Comparison of ENCODE assay signal across 1 cellular context in the genomic region with DNA sequence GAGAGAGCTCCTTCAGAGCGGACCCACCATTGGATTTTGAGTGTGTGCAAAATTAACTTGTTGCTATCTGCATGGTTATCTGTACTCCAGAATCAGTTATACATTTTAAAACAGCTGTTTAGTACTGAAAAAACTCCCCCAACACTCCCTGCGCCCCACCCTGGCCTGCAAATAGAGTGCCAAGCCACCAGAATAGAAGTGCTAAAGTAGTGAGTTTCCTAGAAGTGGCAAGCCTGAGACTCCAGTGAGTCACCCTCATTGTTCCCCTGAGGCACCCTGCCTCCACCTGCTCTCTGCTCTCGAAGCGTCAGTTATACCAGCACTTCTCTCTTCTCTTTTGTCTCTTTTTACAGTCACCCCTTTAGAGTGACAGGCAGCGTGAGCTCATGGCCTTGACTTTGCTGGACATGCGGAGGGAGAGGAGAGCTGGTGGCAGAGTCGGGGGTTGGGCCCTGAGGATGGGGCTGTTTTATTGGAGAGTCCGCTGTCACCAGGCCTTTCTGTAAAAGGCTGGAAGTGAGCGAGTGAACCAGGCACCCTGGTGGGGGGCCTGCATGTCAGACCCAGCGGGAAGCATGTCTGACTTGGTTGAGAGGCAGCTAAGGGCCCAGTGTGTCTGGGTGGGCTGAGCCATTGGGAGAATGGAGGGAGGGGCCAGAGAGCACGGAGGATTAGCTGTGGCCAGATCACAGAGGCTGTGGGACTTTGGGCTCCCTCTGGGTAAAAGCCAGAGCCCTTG.
TF ChIP-seq lines count a peak whose summit lies in the region.

No MANE protein-coding gene starts in this region.

TF ChIP-seq in HepG2, 621 proteins besides CTCF, POLR2A, EP300 and RAD21 (continued from another document and continues in another):
- TF ChIP-seq, protein P1, sequence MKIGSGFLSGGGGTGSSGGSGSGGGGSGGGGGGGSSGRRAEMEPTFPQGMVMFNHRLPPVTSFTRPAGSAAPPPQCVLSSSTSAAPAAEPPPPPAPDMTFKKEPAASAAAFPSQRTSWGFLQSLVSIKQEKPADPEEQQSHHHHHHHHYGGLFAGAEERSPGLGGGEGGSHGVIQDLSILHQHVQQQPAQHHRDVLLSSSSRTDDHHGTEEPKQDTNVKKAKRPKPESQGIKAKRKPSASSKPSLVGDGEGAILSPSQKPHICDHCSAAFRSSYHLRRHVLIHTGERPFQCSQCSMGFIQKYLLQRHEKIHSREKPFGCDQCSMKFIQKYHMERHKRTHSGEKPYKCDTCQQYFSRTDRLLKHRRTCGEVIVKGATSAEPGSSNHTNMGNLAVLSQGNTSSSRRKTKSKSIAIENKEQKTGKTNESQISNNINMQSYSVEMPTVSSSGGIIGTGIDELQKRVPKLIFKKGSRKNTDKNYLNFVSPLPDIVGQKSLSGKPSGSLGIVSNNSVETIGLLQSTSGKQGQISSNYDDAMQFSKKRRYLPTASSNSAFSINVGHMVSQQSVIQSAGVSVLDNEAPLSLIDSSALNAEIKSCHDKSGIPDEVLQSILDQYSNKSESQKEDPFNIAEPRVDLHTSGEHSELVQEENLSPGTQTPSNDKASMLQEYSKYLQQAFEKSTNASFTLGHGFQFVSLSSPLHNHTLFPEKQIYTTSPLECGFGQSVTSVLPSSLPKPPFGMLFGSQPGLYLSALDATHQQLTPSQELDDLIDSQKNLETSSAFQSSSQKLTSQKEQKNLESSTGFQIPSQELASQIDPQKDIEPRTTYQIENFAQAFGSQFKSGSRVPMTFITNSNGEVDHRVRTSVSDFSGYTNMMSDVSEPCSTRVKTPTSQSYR (CRISPR knock-in tag; IDR thresholded peaks at IDR 0.05; ENCODE audit: borderline replicate concordance): peak; percentile 74
- TF ChIP-seq, protein P2, sequence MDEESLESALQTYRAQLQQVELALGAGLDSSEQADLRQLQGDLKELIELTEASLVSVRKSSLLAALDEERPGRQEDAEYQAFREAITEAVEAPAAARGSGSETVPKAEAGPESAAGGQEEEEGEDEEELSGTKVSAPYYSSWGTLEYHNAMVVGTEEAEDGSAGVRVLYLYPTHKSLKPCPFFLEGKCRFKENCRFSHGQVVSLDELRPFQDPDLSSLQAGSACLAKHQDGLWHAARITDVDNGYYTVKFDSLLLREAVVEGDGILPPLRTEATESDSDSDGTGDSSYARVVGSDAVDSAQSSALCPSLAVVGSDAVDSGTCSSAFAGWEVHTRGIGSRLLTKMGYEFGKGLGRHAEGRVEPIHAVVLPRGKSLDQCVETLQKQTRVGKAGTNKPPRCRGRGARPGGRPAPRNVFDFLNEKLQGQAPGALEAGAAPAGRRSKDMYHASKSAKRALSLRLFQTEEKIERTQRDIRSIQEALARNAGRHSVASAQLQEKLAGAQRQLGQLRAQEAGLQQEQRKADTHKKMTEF (CRISPR knock-in tag; IDR thresholded peaks at IDR 0.05): peak; percentile 40; the same call in 1 of the 2 replicates
- TF ChIP-seq SALL1 (CRISPR knock-in tag; IDR thresholded peaks at IDR 0.05): peak; percentile 64
- no peak for TF ChIP-seq PHB2 (IDR thresholded peaks at IDR 0.05; ENCODE audit: partially characterized antibody)
- TF ChIP-seq HMGA1 (CRISPR knock-in tag; conservative IDR thresholded peaks at IDR 0.05): no peak
- peak; percentile 16; the same call in 1 of the 3 replicates for TF ChIP-seq MXI1 (IDR thresholded peaks at IDR 0.05; ENCODE audit: borderline replicate concordance, low read depth, low read length)
- TF ChIP-seq, protein P3, sequence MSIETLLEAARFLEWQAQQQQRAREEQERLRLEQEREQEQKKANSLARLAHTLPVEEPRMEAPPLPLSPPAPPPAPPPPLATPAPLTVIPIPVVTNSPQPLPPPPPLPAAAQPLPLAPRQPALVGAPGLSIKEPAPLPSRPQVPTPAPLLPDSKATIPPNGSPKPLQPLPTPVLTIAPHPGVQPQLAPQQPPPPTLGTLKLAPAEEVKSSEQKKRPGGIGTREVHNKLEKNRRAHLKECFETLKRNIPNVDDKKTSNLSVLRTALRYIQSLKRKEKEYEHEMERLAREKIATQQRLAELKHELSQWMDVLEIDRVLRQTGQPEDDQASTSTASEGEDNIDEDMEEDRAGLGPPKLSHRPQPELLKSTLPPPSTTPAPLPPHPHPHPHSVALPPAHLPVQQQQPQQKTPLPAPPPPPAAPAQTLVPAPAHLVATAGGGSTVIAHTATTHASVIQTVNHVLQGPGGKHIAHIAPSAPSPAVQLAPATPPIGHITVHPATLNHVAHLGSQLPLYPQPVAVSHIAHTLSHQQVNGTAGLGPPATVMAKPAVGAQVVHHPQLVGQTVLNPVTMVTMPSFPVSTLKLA (IDR thresholded peaks at IDR 0.05): no peak
- no peak for TF ChIP-seq PAF1 (CRISPR knock-in tag; IDR thresholded peaks at IDR 0.05)
- peak; percentile 14 for TF ChIP-seq TBL1XR1 (IDR thresholded peaks at IDR 0.05; ENCODE audit: borderline replicate concordance, low read length, partially characterized antibody)
- TF ChIP-seq ZNF256 (CRISPR knock-in tag; conservative IDR thresholded peaks at IDR 0.05): no peak
- TF ChIP-seq JUND (CRISPR knock-in tag; IDR thresholded peaks at IDR 0.05): peak; percentile 53; the same call in 1 of the 2 replicates
- TF ChIP-seq RFX3 (CRISPR knock-in tag; IDR thresholded peaks at IDR 0.05): no peak
- TF ChIP-seq, protein P4, sequence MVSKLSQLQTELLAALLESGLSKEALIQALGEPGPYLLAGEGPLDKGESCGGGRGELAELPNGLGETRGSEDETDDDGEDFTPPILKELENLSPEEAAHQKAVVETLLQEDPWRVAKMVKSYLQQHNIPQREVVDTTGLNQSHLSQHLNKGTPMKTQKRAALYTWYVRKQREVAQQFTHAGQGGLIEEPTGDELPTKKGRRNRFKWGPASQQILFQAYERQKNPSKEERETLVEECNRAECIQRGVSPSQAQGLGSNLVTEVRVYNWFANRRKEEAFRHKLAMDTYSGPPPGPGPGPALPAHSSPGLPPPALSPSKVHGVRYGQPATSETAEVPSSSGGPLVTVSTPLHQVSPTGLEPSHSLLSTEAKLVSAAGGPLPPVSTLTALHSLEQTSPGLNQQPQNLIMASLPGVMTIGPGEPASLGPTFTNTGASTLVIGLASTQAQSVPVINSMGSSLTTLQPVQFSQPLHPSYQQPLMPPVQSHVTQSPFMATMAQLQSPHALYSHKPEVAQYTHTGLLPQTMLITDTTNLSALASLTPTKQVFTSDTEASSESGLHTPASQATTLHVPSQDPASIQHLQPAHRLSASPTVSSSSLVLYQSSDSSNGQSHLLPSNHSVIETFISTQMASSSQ (IDR thresholded peaks at IDR 0.05; ENCODE audit: low read depth): no peak
- TF ChIP-seq, protein P4 (CRISPR knock-in tag; IDR thresholded peaks at IDR 0.05; ENCODE audit: borderline replicate concordance): peak; percentile 37; the same call in 1 of the 2 replicates
- TF ChIP-seq SP2 (CRISPR knock-in tag; IDR thresholded peaks at IDR 0.05): no peak
- TF ChIP-seq ZFY (CRISPR knock-in tag; IDR thresholded peaks at IDR 0.05): peak; percentile 43; the same call in 1 of the 2 replicates
- TF ChIP-seq ZNF30 (CRISPR knock-in tag; IDR thresholded peaks at IDR 0.05): no peak
- no peak for TF ChIP-seq HOXA3 (CRISPR knock-in tag; IDR thresholded peaks at IDR 0.05)
- TF ChIP-seq ZNF883 (CRISPR knock-in tag; IDR thresholded peaks at IDR 0.05; ENCODE audit: not compliant biosample characterization): no peak
- TF ChIP-seq FOSL1 (CRISPR knock-in tag; IDR thresholded peaks at IDR 0.05; ENCODE audit: borderline replicate concordance): peak; percentile 43; the same call in 1 of the 2 replicates
- no peak for TF ChIP-seq ZBTB1 (CRISPR knock-in tag; IDR thresholded peaks at IDR 0.05; ENCODE audit: borderline replicate concordance)
- TF ChIP-seq, protein P5, sequence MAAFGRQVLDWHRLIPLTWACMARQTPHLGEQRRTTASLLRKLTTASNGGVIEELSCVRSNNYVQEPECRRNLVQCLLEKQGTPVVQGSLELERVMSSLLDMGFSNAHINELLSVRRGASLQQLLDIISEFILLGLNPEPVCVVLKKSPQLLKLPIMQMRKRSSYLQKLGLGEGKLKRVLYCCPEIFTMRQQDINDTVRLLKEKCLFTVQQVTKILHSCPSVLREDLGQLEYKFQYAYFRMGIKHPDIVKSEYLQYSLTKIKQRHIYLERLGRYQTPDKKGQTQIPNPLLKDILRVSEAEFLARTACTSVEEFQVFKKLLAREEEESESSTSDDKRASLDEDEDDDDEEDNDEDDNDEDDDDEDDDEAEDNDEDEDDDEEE (CRISPR knock-in tag; IDR thresholded peaks at IDR 0.05): no peak
- 0 out of 2 replicates have a peak, but pooled peaks have one; percentile 39 for TF ChIP-seq MEIS2 (CRISPR knock-in tag; IDR thresholded peaks at IDR 0.05)
- TF ChIP-seq, protein P6, sequence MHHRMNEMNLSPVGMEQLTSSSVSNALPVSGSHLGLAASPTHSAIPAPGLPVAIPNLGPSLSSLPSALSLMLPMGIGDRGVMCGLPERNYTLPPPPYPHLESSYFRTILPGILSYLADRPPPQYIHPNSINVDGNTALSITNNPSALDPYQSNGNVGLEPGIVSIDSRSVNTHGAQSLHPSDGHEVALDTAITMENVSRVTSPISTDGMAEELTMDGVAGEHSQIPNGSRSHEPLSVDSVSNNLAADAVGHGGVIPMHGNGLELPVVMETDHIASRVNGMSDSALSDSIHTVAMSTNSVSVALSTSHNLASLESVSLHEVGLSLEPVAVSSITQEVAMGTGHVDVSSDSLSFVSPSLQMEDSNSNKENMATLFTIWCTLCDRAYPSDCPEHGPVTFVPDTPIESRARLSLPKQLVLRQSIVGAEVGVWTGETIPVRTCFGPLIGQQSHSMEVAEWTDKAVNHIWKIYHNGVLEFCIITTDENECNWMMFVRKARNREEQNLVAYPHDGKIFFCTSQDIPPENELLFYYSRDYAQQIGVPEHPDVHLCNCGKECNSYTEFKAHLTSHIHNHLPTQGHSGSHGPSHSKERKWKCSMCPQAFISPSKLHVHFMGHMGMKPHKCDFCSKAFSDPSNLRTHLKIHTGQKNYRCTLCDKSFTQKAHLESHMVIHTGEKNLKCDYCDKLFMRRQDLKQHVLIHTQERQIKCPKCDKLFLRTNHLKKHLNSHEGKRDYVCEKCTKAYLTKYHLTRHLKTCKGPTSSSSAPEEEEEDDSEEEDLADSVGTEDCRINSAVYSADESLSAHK (CRISPR knock-in tag; IDR thresholded peaks at IDR 0.05; ENCODE audit: borderline replicate concordance): no peak
- no peak for TF ChIP-seq DNMT1 (CRISPR knock-in tag; IDR thresholded peaks at IDR 0.05)
- TF ChIP-seq ZNF788 (CRISPR knock-in tag; IDR thresholded peaks at IDR 0.05; ENCODE audit: borderline replicate concordance): peak; percentile 60; the same call in 1 of the 2 replicates
- no peak for TF ChIP-seq ZFYVE20 (CRISPR knock-in tag; IDR thresholded peaks at IDR 0.05; ENCODE audit: borderline replicate concordance, low read depth)
- no peak for TF ChIP-seq ZNF3 (CRISPR knock-in tag; IDR thresholded peaks at IDR 0.05)
- TF ChIP-seq ZNF224 (CRISPR knock-in tag; IDR thresholded peaks at IDR 0.05): no peak
- TF ChIP-seq RCOR2 (CRISPR knock-in tag; IDR thresholded peaks at IDR 0.05): no peak
- TF ChIP-seq KLF13 (CRISPR knock-in tag; IDR thresholded peaks at IDR 0.05): no peak
- no peak for TF ChIP-seq ZIK1 (CRISPR knock-in tag; IDR thresholded peaks at IDR 0.05; ENCODE audit: borderline replicate concordance, low read depth)
- TF ChIP-seq, protein P7, sequence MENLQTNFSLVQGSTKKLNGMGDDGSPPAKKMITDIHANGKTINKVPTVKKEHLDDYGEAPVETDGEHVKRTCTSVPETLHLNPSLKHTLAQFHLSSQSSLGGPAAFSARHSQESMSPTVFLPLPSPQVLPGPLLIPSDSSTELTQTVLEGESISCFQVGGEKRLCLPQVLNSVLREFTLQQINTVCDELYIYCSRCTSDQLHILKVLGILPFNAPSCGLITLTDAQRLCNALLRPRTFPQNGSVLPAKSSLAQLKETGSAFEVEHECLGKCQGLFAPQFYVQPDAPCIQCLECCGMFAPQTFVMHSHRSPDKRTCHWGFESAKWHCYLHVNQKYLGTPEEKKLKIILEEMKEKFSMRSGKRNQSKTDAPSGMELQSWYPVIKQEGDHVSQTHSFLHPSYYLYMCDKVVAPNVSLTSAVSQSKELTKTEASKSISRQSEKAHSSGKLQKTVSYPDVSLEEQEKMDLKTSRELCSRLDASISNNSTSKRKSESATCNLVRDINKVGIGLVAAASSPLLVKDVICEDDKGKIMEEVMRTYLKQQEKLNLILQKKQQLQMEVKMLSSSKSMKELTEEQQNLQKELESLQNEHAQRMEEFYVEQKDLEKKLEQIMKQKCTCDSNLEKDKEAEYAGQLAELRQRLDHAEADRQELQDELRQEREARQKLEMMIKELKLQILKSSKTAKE (CRISPR knock-in tag; IDR thresholded peaks at IDR 0.05; ENCODE audit: borderline replicate concordance): no peak; the same call in 1 of the 2 replicates
- TF ChIP-seq RBM22 (optimal IDR thresholded peaks at IDR 0.05; ENCODE audit: low read length): peak; percentile 78
- 0 out of 2 replicates have a peak, but pooled peaks have one; percentile 22 for TF ChIP-seq ZNF772 (CRISPR knock-in tag; IDR thresholded peaks at IDR 0.05)
- peak; percentile 44; the same call in 1 of the 2 replicates for TF ChIP-seq ZBTB21 (CRISPR knock-in tag; IDR thresholded peaks at IDR 0.05)
- TF ChIP-seq ZNF749 (CRISPR knock-in tag; IDR thresholded peaks at IDR 0.05; ENCODE audit: borderline replicate concordance): no peak; the same call in 1 of the 2 replicates
- TF ChIP-seq FOXC1 (CRISPR knock-in tag; IDR thresholded peaks at IDR 0.05; ENCODE audit: borderline replicate concordance): no peak
- no peak for TF ChIP-seq PHF5A (CRISPR knock-in tag; IDR thresholded peaks at IDR 0.05; ENCODE audit: low read depth, unreplicated experiment)
- TF ChIP-seq, protein P8, sequence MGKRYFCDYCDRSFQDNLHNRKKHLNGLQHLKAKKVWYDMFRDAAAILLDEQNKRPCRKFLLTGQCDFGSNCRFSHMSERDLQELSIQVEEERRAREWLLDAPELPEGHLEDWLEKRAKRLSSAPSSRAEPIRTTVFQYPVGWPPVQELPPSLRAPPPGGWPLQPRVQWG (CRISPR knock-in tag; IDR thresholded peaks at IDR 0.05; ENCODE audit: borderline replicate concordance, low read depth): no peak
- no peak for TF ChIP-seq ZNF205 (CRISPR knock-in tag; IDR thresholded peaks at IDR 0.05)
- no peak for TF ChIP-seq SRF (IDR thresholded peaks at IDR 0.05; ENCODE audit: low read depth, low read length)
- no peak for TF ChIP-seq CAMTA2 (CRISPR knock-in tag; IDR thresholded peaks at IDR 0.05; ENCODE audit: borderline replicate concordance)
- no peak for TF ChIP-seq CBX1 (IDR thresholded peaks at IDR 0.05; ENCODE audit: low read depth)
- TF ChIP-seq ZNF292 (CRISPR knock-in tag; IDR thresholded peaks at IDR 0.05; ENCODE audit: borderline replicate concordance, low read depth): peak; percentile 67; the same call in 1 of the 2 replicates
- peak; percentile 70 for TF ChIP-seq ZFX (CRISPR knock-in tag; IDR thresholded peaks at IDR 0.05; ENCODE audit: low read depth)
- no peak for TF ChIP-seq SSRP1 (CRISPR knock-in tag; IDR thresholded peaks at IDR 0.05)
- no peak for TF ChIP-seq MATR3 (CRISPR knock-in tag; IDR thresholded peaks at IDR 0.05)
- TF ChIP-seq GLI4 (CRISPR knock-in tag; IDR thresholded peaks at IDR 0.05; ENCODE audit: borderline replicate concordance): no peak
- no peak for TF ChIP-seq KLF6 (CRISPR knock-in tag; IDR thresholded peaks at IDR 0.05)
